In the genomic region with DNA sequence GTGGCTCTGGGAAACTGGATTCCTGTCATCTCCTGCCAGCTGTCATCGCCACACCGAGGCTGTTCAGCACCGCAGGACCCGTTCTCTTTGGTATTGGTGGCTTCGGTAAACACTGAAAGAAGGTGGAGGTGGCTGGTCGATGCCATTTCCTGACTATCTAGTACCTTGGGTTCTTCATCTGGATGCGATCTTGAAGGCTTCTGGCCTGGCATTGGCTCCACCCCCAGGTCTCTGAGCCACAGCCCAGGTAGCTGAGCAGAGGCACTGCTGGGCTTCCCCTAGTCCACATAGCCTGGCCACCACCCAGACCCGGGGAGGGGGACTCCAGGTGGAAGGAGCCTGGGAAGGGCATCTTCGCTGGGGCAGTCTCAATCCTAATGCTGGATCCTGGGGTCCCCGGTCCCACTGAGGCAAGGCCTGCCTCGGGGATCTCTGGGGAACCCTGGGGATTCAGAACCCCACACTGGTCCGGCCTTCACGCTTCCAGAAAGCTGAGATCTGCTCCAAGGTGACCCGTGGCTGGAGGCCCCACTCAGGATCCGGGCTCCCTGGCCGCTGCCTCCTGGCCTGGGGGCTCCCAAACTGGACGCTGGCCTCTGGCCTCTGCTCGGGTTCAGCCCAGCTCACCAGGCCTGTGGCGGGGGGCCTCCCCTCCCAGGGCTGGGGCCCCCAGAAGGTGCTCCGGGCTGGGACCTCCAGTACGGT, we compare ENCODE assay signal across 11 cellular contexts. TPM values are rescaled to one million over a fixed set of nuclear protein-coding genes. Genes with fewer than 3 reads are reported as not detected.
DNase-seq lines count a peak whose midpoint lies in the region; ATAC-seq and TF ChIP-seq lines count a peak whose summit lies in the region.
"Had no signal": no experiment of that assay in that cellular context is flagged by ENCODE, and none has a peak within 500 bp of the region (broad histone marks: within the 10 kb centered on the region; RNA-seq: fewer than 3 reads in every experiment).

No MANE protein-coding gene starts in this region.

- no peaks in the 10 kb centered on the region for H3K9me2 ChIP-seq in GM23338 (ENCODE audit: insufficient read depth)

- POLR2A ChIA-PET in activated CD4-positive, alpha-beta memory T cell treated with anti-CD3 and anti-CD28 coated beads, Interleukin-2, amount 10 ng/mL, durations not matched to agents 7 days and 5 days (lab: Charles Lee), result interaction anchor here (0.8 to 4.2 kb wide), 7 partner anchors 11 to 63 kb away, joined by 3 to 45 read pairs (median 27); partner anchors contain the start of genes KIF22 and MAZ

- H3K4me2 ChIP-seq in GM23338, result no peak overlapping the region

- peaks cover 35% of the 10 kb centered on the region for H3K9me3 Mint-ChIP-seq in GM23338
- no peaks in the 10 kb centered on the region for H3K9me3 Mint-ChIP-seq in activated CD4-positive, alpha-beta memory T cell treated with anti-CD3 and anti-CD28 coated beads, Interleukin-2, amount 10 ng/mL, durations not matched to agents 7 days and 5 days
- H3K9me3 Mint-ChIP-seq in central memory CD8-positive, alpha-beta T cell, result no peaks in the 10 kb centered on the region

- 0 out of 2 replicates have a peak overlapping the region, but pooled peaks have one; percentile 55 for H3K27ac ChIP-seq in GM23338 (ENCODE audit: low read depth)

- no peak overlapping the region for H2AFZ ChIP-seq in GM23338

- no peaks in the 10 kb centered on the region for H3K27me3 ChIP-seq in GM23338 (ENCODE audit: insufficient read depth)

- CTCF ChIA-PET in activated CD4-positive, alpha-beta memory T cell treated with anti-CD3 and anti-CD28 coated beads, Interleukin-2, amount 10 ng/mL, durations not matched to agents 7 days and 5 days (lab: Charles Lee), result interaction anchor here (0.9 to 2.6 kb wide), 4 partner anchors 40 to 72 kb away, joined by 3 to 12 read pairs (median 4); partner anchors contain the start of gene PAGR1

- H3K79me2 ChIP-seq in GM23338 (replicated peaks; ENCODE audit: insufficient read depth), result no peaks in the 10 kb centered on the region

- no peak overlapping the region for H3K4me3 ChIP-seq in GM23338

- peak; percentile 35 for DNase-seq in GM23338 (ENCODE audit: low spot score)
- peak; percentile 39 for DNase-seq in activated CD4-positive, alpha-beta memory T cell treated with anti-CD3 and anti-CD28 coated beads, Interleukin-2, amount 10 ng/mL, durations not matched to agents 7 days and 5 days
- DNase-seq in central memory CD8-positive, alpha-beta T cell (ENCODE audit: low spot score in 2 of 2), result peak in 1 of 2 donors; percentile 52
- peak; percentile 14 to 30 for DNase-seq in stimulated activated CD4-positive, alpha-beta T cell treated with anti-CD3 and anti-CD28 coated beads, Interleukin-4, amount 100 ng/mL, for 4 hours
- DNase-seq in NCI-H146 treated with DMSO at 0.1 percent for 48 hours (lab: John Stamatoyannopoulos, UW; ENCODE audit: unreplicated experiment), result no peak
- no peak for DNase-seq in H4 (ENCODE audit: low spot score)
- DNase-seq in NCI-H1105 (lab: John Stamatoyannopoulos, UW), result no peak
- DNase-seq: NCI-H146 had no signal

- no peak overlapping the region for H3K27ac Mint-ChIP-seq in GM23338
- H3K27ac Mint-ChIP-seq in activated CD4-positive, alpha-beta memory T cell treated with anti-CD3 and anti-CD28 coated beads, Interleukin-2, amount 10 ng/mL, durations not matched to agents 7 days and 5 days, result peak overlapping the region; percentile 73
- H3K27ac Mint-ChIP-seq in central memory CD8-positive, alpha-beta T cell (ENCODE audit: low read depth), result peak overlapping the region; percentile 99

- no peak overlapping the region for H3K4me3 Mint-ChIP-seq in GM23338
- H3K4me3 Mint-ChIP-seq in activated CD4-positive, alpha-beta memory T cell treated with anti-CD3 and anti-CD28 coated beads, Interleukin-2, amount 10 ng/mL, durations not matched to agents 7 days and 5 days, result peak overlapping the region; percentile 98
- peak overlapping the region; percentile 96 for H3K4me3 Mint-ChIP-seq in central memory CD8-positive, alpha-beta T cell

- H3K36me3 Mint-ChIP-seq in GM23338 (ENCODE audit: low read depth), result peaks cover 42% of the 10 kb centered on the region
- H3K36me3 Mint-ChIP-seq in activated CD4-positive, alpha-beta memory T cell treated with anti-CD3 and anti-CD28 coated beads, Interleukin-2, amount 10 ng/mL, durations not matched to agents 7 days and 5 days (ENCODE audit: low read depth), result peaks cover 70% of the 10 kb centered on the region
- peaks cover 67% of the 10 kb centered on the region for H3K36me3 Mint-ChIP-seq in central memory CD8-positive, alpha-beta T cell (ENCODE audit: insufficient read depth)

- peaks cover 3% of the 10 kb centered on the region; the same call in 1 of the 2 replicates for H3K4me1 ChIP-seq in GM23338 (ENCODE audit: insufficient read depth)

- peaks cover 57% of the 10 kb centered on the region for H3K27me3 Mint-ChIP-seq in GM23338 (ENCODE audit: insufficient read depth, low read depth, poor library complexity)
- H3K27me3 Mint-ChIP-seq in activated CD4-positive, alpha-beta memory T cell treated with anti-CD3 and anti-CD28 coated beads, Interleukin-2, amount 10 ng/mL, durations not matched to agents 7 days and 5 days, result no peaks in the 10 kb centered on the region
- no peaks in the 10 kb centered on the region for H3K27me3 Mint-ChIP-seq in central memory CD8-positive, alpha-beta T cell

- H3K36me3 ChIP-seq in GM23338 (ENCODE audit: insufficient read depth), result no peaks in the 10 kb centered on the region

- ATAC-seq in GM23338 (peak; percentile 34), HG02642 (IDR thresholded peaks at IDR 0.05; ENCODE audit: poor library complexity, unreplicated experiment) (no peak)
- no peak for ATAC-seq in central memory CD8-positive, alpha-beta T cell (replicated peaks; ENCODE audit: extremely low read depth, poor library complexity, severe bottlenecking)

- peaks cover 47% of the 10 kb centered on the region for H3F3A ChIP-seq in GM23338 (replicated peaks; ENCODE audit: low read depth)

- peaks cover 3% of the 10 kb centered on the region for H3K4me1 Mint-ChIP-seq in GM23338
- peaks cover 82% of the 10 kb centered on the region for H3K4me1 Mint-ChIP-seq in activated CD4-positive, alpha-beta memory T cell treated with anti-CD3 and anti-CD28 coated beads, Interleukin-2, amount 10 ng/mL, durations not matched to agents 7 days and 5 days
- H3K4me1 Mint-ChIP-seq in central memory CD8-positive, alpha-beta T cell, result peaks cover 68% of the 10 kb centered on the region

- no peak for TF ChIP-seq CTCF in GM23338 (conservative IDR thresholded peaks at IDR 0.05; ENCODE audit: low read depth in 2 of 2)

- H4K20me1 ChIP-seq in GM23338 (replicated peaks; ENCODE audit: insufficient read depth), result peaks cover 21% of the 10 kb centered on the region

TF ChIP-seq in GM23338, 12 proteins besides CTCF, POLR2A, EP300 and RAD21:
- no peak for TF ChIP-seq EZH2 (IDR thresholded peaks at IDR 0.05; ENCODE audit: low read depth, unreplicated experiment)
- TF ChIP-seq JUNB (IDR thresholded peaks at IDR 0.05; ENCODE audit: unreplicated experiment), result no peak
- no peak for TF ChIP-seq POLR2AphosphoS5 (IDR thresholded peaks at IDR 0.05; ENCODE audit: low read depth)
- TF ChIP-seq NANOG (IDR thresholded peaks at IDR 0.05; ENCODE audit: borderline replicate concordance), result no peak
- TF ChIP-seq ZNF331 (CRISPR knock-in tag; IDR thresholded peaks at IDR 0.05; ENCODE audit: low read depth), result no peak
- no peak for TF ChIP-seq CREB1 (CRISPR knock-in tag; IDR thresholded peaks at IDR 0.05; ENCODE audit: low read depth)

RNA-seq across cellular contexts. Expression of gene C16orf54, which starts 1.8 kb away (rescaled TPM):
- not detected in 2 replicates for total RNA-seq in GM23338 (2014; rRNA removed; shearing (Covaris generic))
- polyA plus RNA-seq in GM23338 (2016; fragmentation: Nextera tagmentation; extraction: Ambion mirVana), result 2.0 and 3.2 TPM in 2 replicates
- total RNA-seq in activated CD4-positive, alpha-beta memory T cell treated with anti-CD3 and anti-CD28 coated beads, Interleukin-2, amount 10 ng/mL, durations not matched to agents 7 days and 5 days, result 10 to 100 TPM; 94.6 to 99.2 TPM
- total RNA-seq in H4 (2014; rRNA removed; shearing (Covaris generic)), result 3.5 and 4.6 TPM in 2 replicates
- total RNA-seq: epithelial cell of proximal tubule had no signal

RNA-seq across cellular contexts. Expression of gene ZG16, which starts 34.1 kb away (rescaled TPM):
- total RNA-seq in GM23338 (2014; rRNA removed; shearing (Covaris generic)), result not detected in 2 replicates
- polyA plus RNA-seq in GM23338 (2016; fragmentation: Nextera tagmentation; extraction: Ambion mirVana), result not detected in 2 replicates
- not detected for total RNA-seq in activated CD4-positive, alpha-beta memory T cell treated with anti-CD3 and anti-CD28 coated beads, Interleukin-2, amount 10 ng/mL, durations not matched to agents 7 days and 5 days
- total RNA-seq in H4 (2014; rRNA removed; shearing (Covaris generic)), result not detected in 2 replicates
- total RNA-seq: epithelial cell of proximal tubule, ureter had no signal

RNA-seq across cellular contexts. Expression of gene KIF22, which starts 46.6 kb away (rescaled TPM):
- 179 and 192 TPM in 2 replicates for total RNA-seq in GM23338 (2014; rRNA removed; shearing (Covaris generic))
- 110 and 120 TPM in 2 replicates for polyA plus RNA-seq in GM23338 (2016; fragmentation: Nextera tagmentation; extraction: Ambion mirVana)
- 100 to 1,000 TPM; 187 to 192 TPM for total RNA-seq in activated CD4-positive, alpha-beta memory T cell treated with anti-CD3 and anti-CD28 coated beads, Interleukin-2, amount 10 ng/mL, durations not matched to agents 7 days and 5 days
- total RNA-seq in H4 (2014; rRNA removed; shearing (Covaris generic)), result 60.9 and 72.7 TPM in 2 replicates

Comparison
In these comparisons a context has a peak if more than half of its experiments do, and no peak if none do; other contexts are left out.
1. DNase-seq: peak in GM23338 (single experiment), activated CD4-positive, alpha-beta memory T cell treated with anti-CD3 and anti-CD28 coated beads, Interleukin-2, amount 10 ng/mL, durations not matched to agents 7 days and 5 days (single experiment) and stimulated activated CD4-positive, alpha-beta T cell treated with anti-CD3 and anti-CD28 coated beads, Interleukin-4, amount 100 ng/mL, for 4 hours (2 of 2); none in NCI-H146 treated with DMSO at 0.1 percent for 48 hours (single experiment), H4 (single experiment) and NCI-H1105 (single experiment).
2. RNA of gene C16orf54, which starts 1.8 kb away (total RNA-seq): 94.6 to 99.2 TPM in activated CD4-positive, alpha-beta memory T cell treated with anti-CD3 and anti-CD28 coated beads, Interleukin-2, amount 10 ng/mL, durations not matched to agents 7 days and 5 days; 3.5 to 4.6 TPM in H4 and not detected in GM23338; every median in the first group is over 10 times any median in the second.